In genomic region chr13:101554420-101555125, GRCh38 we compare ENCODE assay signal across 19 cellular contexts.
DNase-seq lines count a peak whose midpoint lies in the region; ATAC-seq, FAIRE-seq and TF ChIP-seq lines count a peak whose summit lies in the region.
"Had no signal": no experiment of that assay in that cellular context is flagged by ENCODE, and none has a peak within 500 bp of the region (broad histone marks: within the 10 kb centered on the region; RNA-seq: fewer than 3 reads in every experiment).

No MANE protein-coding gene starts in this region.

- peaks cover 27% of the 10 kb centered on the region for H3K79me2 ChIP-seq in ACC112 (ENCODE audit: control insufficient read depth, insufficient read depth, low read length, unreplicated experiment)
- no peaks in the 10 kb centered on the region for H3K79me2 ChIP-seq in GM12878 (ENCODE audit: control insufficient read depth, insufficient read depth, low read length)

- POLR2A ChIA-PET in GM12878 (lab: Charles Lee): no interaction called here

- RAD21 ChIA-PET in GM12878 (lab: Charles Lee; ENCODE audit: unreplicated experiment): no interaction called here

- FAIRE-seq in GM12878 (lab: Jason Lieb, UNC): no peak
- FAIRE-seq: GM12891, pancreas had no signal

- CTCF ChIA-PET in GM12878 (lab: Yijun Ruan, JAX): interaction anchor here (0.6 kb wide), 1 partner anchor 99 kb away, joined by 3 read pairs; no protein-coding TSS in a partner anchor

- in situ Hi-C loops in GM12878 (cut with MboI) (no loop called here), GM13977 (cut with MboI; ENCODE audit: low pct_unique_long_range_greater_than_20kb, low sequenced_read_pairs, unreplicated experiment) (no loop called here)

- TF ChIP-seq CTCF in GM12878 (IDR thresholded peaks at IDR 0.05 in 2 of 3, conservative IDR thresholded peaks at IDR 0.05 in 1 of 3; ENCODE audit: control insufficient read depth in 2 of 3, extremely low read depth in 1 of 3, insufficient read depth in 1 of 3, low read depth in 3 of 3, low read length in 3 of 3) (no peak), GM13977 (IDR thresholded peaks at IDR 0.05; ENCODE audit: extremely low read depth, insufficient read depth, missing control alignments) (no peak)

- no TSS peak for BruUV-seq in GM12878 (replicated peaks; lab: Mats Ljungman, UMichigan)

- TF ChIP-seq EP300 in GM12878 (IDR thresholded peaks at IDR 0.05; ENCODE audit: borderline replicate concordance in 1 of 2, control insufficient read depth in 1 of 2, low read depth in 2 of 2, low read length in 2 of 2): no peak

- H3K27ac ChIP-seq in ACC112 (ENCODE audit: low read depth, low read length): peak overlapping the region; percentile 21
- H3K27ac ChIP-seq in GM12878 (ENCODE audit: control insufficient read depth, insufficient read depth): no peak overlapping the region
- H3K27ac ChIP-seq: pancreas, right lobe of liver had no signal

- peaks cover 39% of the 10 kb centered on the region for H3K4me1 ChIP-seq in ACC112 (ENCODE audit: control insufficient read depth, insufficient read depth, low read length, unreplicated experiment)
- H3K4me1 ChIP-seq in GM12878 (ENCODE audit: control insufficient read depth, insufficient read depth, low read length): no peaks in the 10 kb centered on the region
- H3K4me1 ChIP-seq: pancreas, right lobe of liver had no signal

- H3K27me3 ChIP-seq in ACC112 (ENCODE audit: insufficient read depth, low read length): no peaks in the 10 kb centered on the region
- no peaks in the 10 kb centered on the region for H3K27me3 ChIP-seq in GM12878 (replicated peaks in 1 of 2; ENCODE audit: control insufficient read depth in 2 of 2, insufficient read depth in 2 of 2, low read length in 1 of 2)
- H3K27me3 ChIP-seq: pancreas, right lobe of liver had no signal

- TF ChIP-seq RAD21 in GM12878 (IDR thresholded peaks at IDR 0.05; ENCODE audit: insufficient read depth, low read depth, low read length): no peak

- SMC1A ChIA-PET in GM12878 (lab: Charles Lee; ENCODE audit: uncharacterized antibody, unreplicated experiment): interaction anchor here (1.5 kb wide), 1 partner anchor 25 kb away, joined by 3 read pairs; no protein-coding TSS in a partner anchor

- no peak for TF ChIP-seq POLR2A in GM12878 (IDR thresholded peaks at IDR 0.05; ENCODE audit: low read depth, low read length)

- ATAC-seq in GM12878 (peak; percentile 54), GM18907 (IDR thresholded peaks at IDR 0.05; ENCODE audit: unreplicated experiment) (no peak)
- ATAC-seq: HCT116; naive thymus-derived CD8-positive, alpha-beta T cell; pancreas; right lobe of liver had no signal

- intact Hi-C loops in GM12878 (cut with micrococcal nuclease; ENCODE audit: unreplicated experiment): no loop called here

- DNase-seq in HT1080 (ENCODE audit: low read depth) (peak; percentile 22), GM12878 (ENCODE audit: low read depth, low spot score) (no peak), myocyte (ENCODE audit: low read depth) (peak; percentile 54), NCI-H510A treated with DMSO at 0.1 percent for 48 hours (lab: John Stamatoyannopoulos, UW) (no peak), GM13977 (ENCODE audit: low spot score) (no peak), Kasumi-1 (lab: John Stamatoyannopoulos, UW) (no peak)
- DNase-seq: activated CD4-positive, alpha-beta T cell treated with anti-CD3 and anti-CD28 coated beads, Interleukin-2, amount 50 U/mL, for 1 hour; CD4-positive, alpha-beta memory T cell; DMS153; naive thymus-derived CD8-positive, alpha-beta T cell; NCI-H1417 treated with DMSO at 0.1 percent for 48 hours; NCI-H524 treated with DMSO at 0.1 percent for 48 hours; pancreas; right lobe of liver; SHP77 treated with DMSO at 0.1 percent for 48 hours had no signal

- no peaks in the 10 kb centered on the region for H3K9me3 ChIP-seq in GM12878 (replicated peaks; ENCODE audit: control insufficient read depth, insufficient read depth, low read length)
- H3K9me3 ChIP-seq: pancreas, right lobe of liver had no signal

- H3K36me3 ChIP-seq in ACC112 (ENCODE audit: insufficient read depth, low read length) (no peaks in the 10 kb centered on the region), GM12878 (ENCODE audit: control insufficient read depth in 2 of 2, insufficient read depth in 2 of 2, low read length in 1 of 2) (no peaks in the 10 kb centered on the region)
- H3K36me3 ChIP-seq: pancreas, right lobe of liver had no signal

- H2AFZ ChIP-seq in ACC112 (ENCODE audit: low read length, unreplicated experiment) (no peak overlapping the region), GM12878 (ENCODE audit: control insufficient read depth, low read depth, low read length) (no peak overlapping the region)

- no peak overlapping the region for H3K4me2 ChIP-seq in GM12878 (ENCODE audit: control insufficient read depth, insufficient read depth)

- no peaks in the 10 kb centered on the region for H4K20me1 ChIP-seq in GM12878 (ENCODE audit: control insufficient read depth, insufficient read depth)

- 22% methylated on average over 2 of the region's 2 CpGs for WGBS in GM12878 (ENCODE audit: insufficient coverage, insufficient replicate concordance, low lambda C conversion rate, missing lambda C conversion rate)

- H3K9ac ChIP-seq in GM12878 (ENCODE audit: control insufficient read depth, insufficient read depth, low read length): no peak overlapping the region

- no peak overlapping the region for H3K4me3 ChIP-seq in ACC112 (ENCODE audit: low read depth, low read length)
- no peak overlapping the region for H3K4me3 ChIP-seq in GM12878
- H3K4me3 ChIP-seq: pancreas, right lobe of liver had no signal

TF ChIP-seq in GM12878, 131 proteins besides CTCF, POLR2A, EP300 and RAD21:
- TF ChIP-seq NFXL1 (IDR thresholded peaks at IDR 0.05; ENCODE audit: borderline replicate concordance) (no peak), HDGF (IDR thresholded peaks at IDR 0.05) (no peak), NR2C1 (IDR thresholded peaks at IDR 0.05) (no peak), TAF1 (IDR thresholded peaks at IDR 0.05; ENCODE audit: borderline replicate concordance, low read depth, low read length) (no peak), EZH2 (IDR thresholded peaks at IDR 0.05; ENCODE audit: borderline replicate concordance, control insufficient read depth, low read depth, low read length) (no peak), SRF (IDR thresholded peaks at IDR 0.05; ENCODE audit: low read depth in 2 of 2, low read length in 2 of 2) (no peak), IKZF2 (IDR thresholded peaks at IDR 0.05) (no peak), ETV6 (conservative IDR thresholded peaks at IDR 0.05 in 1 of 2, IDR thresholded peaks at IDR 0.05 in 1 of 2; ENCODE audit: borderline replicate concordance in 1 of 2, low read depth in 1 of 2) (no peak), MXI1 (IDR thresholded peaks at IDR 0.05; ENCODE audit: low read depth, low read length) (no peak), CEBPB (IDR thresholded peaks at IDR 0.05; ENCODE audit: borderline replicate concordance in 1 of 2, low read depth in 2 of 2, low read length in 2 of 2) (no peak), ZNF592 (IDR thresholded peaks at IDR 0.05) (no peak), POU2F2 (IDR thresholded peaks at IDR 0.05; ENCODE audit: borderline replicate concordance, low read depth, low read length) (no peak), EED (IDR thresholded peaks at IDR 0.05; ENCODE audit: low read depth) (no peak)
- TF ChIP-seq, protein P1, sequence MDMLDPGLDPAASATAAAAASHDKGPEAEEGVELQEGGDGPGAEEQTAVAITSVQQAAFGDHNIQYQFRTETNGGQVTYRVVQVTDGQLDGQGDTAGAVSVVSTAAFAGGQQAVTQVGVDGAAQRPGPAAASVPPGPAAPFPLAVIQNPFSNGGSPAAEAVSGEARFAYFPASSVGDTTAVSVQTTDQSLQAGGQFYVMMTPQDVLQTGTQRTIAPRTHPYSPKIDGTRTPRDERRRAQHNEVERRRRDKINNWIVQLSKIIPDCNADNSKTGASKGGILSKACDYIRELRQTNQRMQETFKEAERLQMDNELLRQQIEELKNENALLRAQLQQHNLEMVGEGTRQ (IDR thresholded peaks at IDR 0.05; ENCODE audit: borderline replicate concordance, low read depth, low read length): no peak

Comparison
In these comparisons a context has a peak if more than half of its experiments do, and no peak if none do; other contexts are left out.
1. DNase-seq: peak in HT1080 (single experiment) and myocyte (single experiment); none in GM12878 (single experiment), NCI-H510A treated with DMSO at 0.1 percent for 48 hours (single experiment), GM13977 (single experiment) and Kasumi-1 (0 of 2).